In genomic region chr22:36385491-36386350, GRCh38 we compare ENCODE assay signal across 8 cellular contexts. TPM values are rescaled to one million over a fixed set of nuclear protein-coding genes. Genes with fewer than 3 reads are reported as not detected.
DNase-seq lines count a peak whose midpoint lies in the region; ATAC-seq and TF ChIP-seq lines count a peak whose summit lies in the region.

No MANE protein-coding gene starts in this region.

- DNase-seq in CD1c-positive myeloid dendritic cell (ENCODE audit: extremely low spot score): peak; percentile 41
- DNase-seq in activated CD4-positive, alpha-beta T cell treated with anti-CD3 and anti-CD28 coated beads for 1 hour: peak; percentile 54
- peak in 2 of 10 donors; percentile 51 to 54 for DNase-seq in dorsolateral prefrontal cortex
- peak in 7 of 49 donors; percentile 28 to 57 (median 33) for DNase-seq in substantia nigra (lab: John Stamatoyannopoulos, UW)
- no peak for DNase-seq in NCI-H2227 (lab: John Stamatoyannopoulos, UW; ENCODE audit: unreplicated experiment)

- intact Hi-C loops in dorsolateral prefrontal cortex (cut with DNase I): loop anchor here (2.0 to 5.0 kb wide), 4 partner anchors 43 to 87 kb away; no protein-coding TSS in a partner anchor

- H3K4me1 ChIP-seq in KMS-11 (ENCODE audit: low read depth, poor library complexity, severe bottlenecking) (peaks cover 54% of the 10 kb centered on the region), mucosa of rectum (ENCODE audit: control insufficient read depth in 2 of 2, insufficient read depth in 2 of 2, low read length in 2 of 2) (peaks cover 34 to 35% of the 10 kb centered on the region in 2 donors)

- H3K4me2 ChIP-seq in KMS-11: peak overlapping the region; percentile 98

- H3K36me3 ChIP-seq in KMS-11 (ENCODE audit: insufficient read depth) (no peaks in the 10 kb centered on the region), mucosa of rectum (ENCODE audit: control insufficient read depth in 2 of 2, insufficient read depth in 2 of 2, low read length in 2 of 2) (peaks cover 9 to 15% of the 10 kb centered on the region in 2 donors)

- H3K79me2 ChIP-seq in KMS-11 (ENCODE audit: insufficient read depth, low read depth): peaks cover 61% of the 10 kb centered on the region

- H3K9ac ChIP-seq in KMS-11 (peak overlapping the region; percentile 77), mucosa of rectum (ENCODE audit: low read depth in 1 of 2, low read length in 2 of 2) (peak overlapping the region; percentile 94 to 98)

- H3K9me3 ChIP-seq in mucosa of rectum (ENCODE audit: control insufficient read depth in 2 of 2, low read length in 2 of 2): no peaks in the 10 kb centered on the region

- H3K27ac ChIP-seq in KMS-11 (peak overlapping the region; percentile 70), dorsolateral prefrontal cortex (peak overlapping the region; percentile 72 to 95 (median 88)), mucosa of rectum (ENCODE audit: low read depth in 2 of 2, low read length in 2 of 2) (peak overlapping the region; percentile 97 to 98), substantia nigra (ENCODE audit: low read depth, low read length, poor library complexity, severe bottlenecking) (peak overlapping the region; percentile 83)

- H2AFZ ChIP-seq in KMS-11 (ENCODE audit: low read depth): no peak overlapping the region

- H3K27me3 ChIP-seq in KMS-11 (ENCODE audit: insufficient read depth, low read depth) (no peaks in the 10 kb centered on the region), dorsolateral prefrontal cortex (no peaks in the 10 kb centered on the region), mucosa of rectum (ENCODE audit: control insufficient read depth in 2 of 2, insufficient read depth in 2 of 2, low read length in 2 of 2) (no peaks in the 10 kb centered on the region)

- ATAC-seq in HG03457 (IDR thresholded peaks at IDR 0.05; ENCODE audit: unreplicated experiment): no peak

- no peak for TF ChIP-seq CTCF in KMS-11 (conservative IDR thresholded peaks at IDR 0.05; ENCODE audit: low read depth, low read length)
- TF ChIP-seq CTCF in dorsolateral prefrontal cortex (IDR thresholded peaks at IDR 0.05 in 54 of 56, conservative IDR thresholded peaks at IDR 0.05 in 2 of 56; ENCODE audit: low read depth in 1 of 56, partially characterized antibody in 56 of 56): no peak

- peaks cover 5% of the 10 kb centered on the region; the same call in 1 of the 2 replicates for H4K20me1 ChIP-seq in KMS-11 (ENCODE audit: insufficient read depth)

- H3K4me3 ChIP-seq in KMS-11 (IDR thresholded peaks at IDR 0.05; ENCODE audit: insufficient read depth, low read depth, low read length) (no peak overlapping the region), dorsolateral prefrontal cortex (peak overlapping the region; percentile 55 to 99 (median 89)), mucosa of rectum (ENCODE audit: low read length in 2 of 2) (peak overlapping the region; percentile 83 to 95)

RNA-seq across cellular contexts. Expression of gene MYH9, which starts 2.0 kb away (rescaled TPM):
- 100 to 1,000 TPM in 119 of 120 experiments, 10 to 100 TPM in 1; 95.7 to 282 (median 162) TPM for total RNA-seq in dorsolateral prefrontal cortex
